1 cellular context compared by ENCODE assay signal in genomic region chr6:106081715-106082114, GRCh38.
A peak's percentile ranks its signal among the peaks of the same experiment; 100 is the strongest.
TF ChIP-seq lines count a peak whose summit lies in the region.

No MANE protein-coding gene starts in this region.

TF ChIP-seq in K562, 482 proteins besides CTCF, POLR2A, EP300 and RAD21:
- TF ChIP-seq ZFP30 (CRISPR knock-in tag; IDR thresholded peaks at IDR 0.05; ENCODE audit: borderline replicate concordance), result no peak
- no peak for TF ChIP-seq CLOCK (CRISPR knock-in tag; IDR thresholded peaks at IDR 0.05; ENCODE audit: borderline replicate concordance)
- TF ChIP-seq PRDM10 (IDR thresholded peaks at IDR 0.05; ENCODE audit: partially characterized antibody), result peak; percentile 86
TF ChIP-seq in K562: peak in this region for 1.
